In genomic region chr2:11127791-11128190, GRCh38 we compare ENCODE assay signal across 16 cellular contexts. TPM values are rescaled to one million over a fixed set of nuclear protein-coding genes. Genes with fewer than 3 reads are reported as not detected.
A peak's percentile ranks its signal among the peaks of the same experiment; 100 is the strongest.
DNase-seq lines count a peak whose midpoint lies in the region; ATAC-seq and TF ChIP-seq lines count a peak whose summit lies in the region.
"Had no signal": no experiment of that assay in that cellular context is flagged by ENCODE, and none has a peak within 500 bp of the region (broad histone marks: within the 10 kb centered on the region; RNA-seq: fewer than 3 reads in every experiment).

No MANE protein-coding gene starts in this region.

- ATAC-seq in activated naive CD4-positive, alpha-beta T cell treated with anti-CD3 and anti-CD28 coated beads, Interleukin-2, amount 50 U/mL, for 72 hours, result no peak
- ATAC-seq in stimulated activated naive CD8-positive, alpha-beta T cell treated with anti-CD3 and anti-CD28 coated beads, Interleukin-15, Interleukin-2, amounts not matched to agents 100 U/mL and 50 U/mL, for 24 hours, result no peak
- ATAC-seq in HG02759 (IDR thresholded peaks at IDR 0.05; ENCODE audit: unreplicated experiment), result no peak
- ATAC-seq: GM23338 had no signal

- peak overlapping the region; percentile 12 for H3K27ac Mint-ChIP-seq in activated naive CD4-positive, alpha-beta T cell treated with anti-CD3 and anti-CD28 coated beads, Interleukin-2, amount 50 U/mL, for 24 hours
- H3K27ac Mint-ChIP-seq in activated naive CD4-positive, alpha-beta T cell treated with anti-CD3 and anti-CD28 coated beads, Interleukin-2, amount 50 U/mL, for 72 hours, result no peak overlapping the region
- H3K27ac Mint-ChIP-seq in immature natural killer cell, result peak overlapping the region in 5 of 6 donors; percentile 3 to 71 (median 18)
- H3K27ac Mint-ChIP-seq: GM23338 had no signal

- no peak overlapping the region for H3K4me3 Mint-ChIP-seq in activated naive CD4-positive, alpha-beta T cell treated with anti-CD3 and anti-CD28 coated beads, Interleukin-2, amount 50 U/mL, for 24 hours
- no peak overlapping the region for H3K4me3 Mint-ChIP-seq in immature natural killer cell
- H3K4me3 Mint-ChIP-seq: GM23338 had no signal

- H3K36me3 Mint-ChIP-seq in activated naive CD4-positive, alpha-beta T cell treated with anti-CD3 and anti-CD28 coated beads, Interleukin-2, amount 50 U/mL, for 24 hours, result no peaks in the 10 kb centered on the region
- no peaks in the 10 kb centered on the region for H3K36me3 Mint-ChIP-seq in activated naive CD4-positive, alpha-beta T cell treated with anti-CD3 and anti-CD28 coated beads, Interleukin-2, amount 50 U/mL, for 72 hours
- no peaks in the 10 kb centered on the region for H3K36me3 Mint-ChIP-seq in immature natural killer cell

- no peak for DNase-seq in activated naive CD4-positive, alpha-beta T cell treated with anti-CD3 and anti-CD28 coated beads, Interleukin-2, amount 50 U/mL, for 72 hours (ENCODE audit: low spot score in 2 of 2)
- DNase-seq in NCI-H345 treated with DMSO at 0.1 percent for 48 hours (lab: John Stamatoyannopoulos, UW; ENCODE audit: unreplicated experiment) (peak; percentile 12), immature natural killer cell (no peak), NCI-H69 (lab: John Stamatoyannopoulos, UW) (no peak), HEK293T (ENCODE audit: extremely low spot score) (no peak)
- DNase-seq in stimulated activated naive CD8-positive, alpha-beta T cell treated with anti-CD3 and anti-CD28 coated beads, Interleukin-15, Interleukin-2, amounts not matched to agents 100 U/mL and 50 U/mL, for 24 hours, result no peak
- DNase-seq: AML-193, MG63, NCI-H1105 treated with DMSO at 0.1 percent for 48 hours, NCI-H1930, NCI-H748 treated with DMSO at 0.1 percent for 48 hours, Peyer's patch, SIG-M5 had no signal

- H3K9me3 Mint-ChIP-seq in activated naive CD4-positive, alpha-beta T cell treated with anti-CD3 and anti-CD28 coated beads, Interleukin-2, amount 50 U/mL, for 24 hours, result no peaks in the 10 kb centered on the region
- no peaks in the 10 kb centered on the region for H3K9me3 Mint-ChIP-seq in activated naive CD4-positive, alpha-beta T cell treated with anti-CD3 and anti-CD28 coated beads, Interleukin-2, amount 50 U/mL, for 72 hours
- H3K9me3 Mint-ChIP-seq in immature natural killer cell, result no peaks in the 10 kb centered on the region
- H3K9me3 Mint-ChIP-seq: GM23338 had no signal

- POLR2A ChIA-PET in HEK293T (lab: Yijun Ruan, JAX), result no interaction called here

- no peaks in the 10 kb centered on the region for H3K27me3 Mint-ChIP-seq in activated naive CD4-positive, alpha-beta T cell treated with anti-CD3 and anti-CD28 coated beads, Interleukin-2, amount 50 U/mL, for 24 hours
- peaks cover 6 to 8% (median 8%) of the 10 kb centered on the region in 3 donors for H3K27me3 Mint-ChIP-seq in immature natural killer cell (ENCODE audit: low read depth in 3 of 3)

- peaks cover 19% of the 10 kb centered on the region for H3K4me1 Mint-ChIP-seq in activated naive CD4-positive, alpha-beta T cell treated with anti-CD3 and anti-CD28 coated beads, Interleukin-2, amount 50 U/mL, for 24 hours
- peaks cover 25 to 32% of the 10 kb centered on the region in 2 donors for H3K4me1 Mint-ChIP-seq in immature natural killer cell

- CTCF ChIA-PET in HEK293T (lab: Yijun Ruan, JAX), result interaction anchor here (1.5 kb wide), 1 partner anchor 295 kb away, joined by 4 read pairs; no protein-coding TSS in a partner anchor

TF ChIP-seq in HEK293T, 16 proteins besides CTCF, POLR2A, EP300 and RAD21:
- TF ChIP-seq FOXA1 (IDR thresholded peaks at IDR 0.05) (no peak), BHLHE40 (IDR thresholded peaks at IDR 0.05; ENCODE audit: borderline replicate concordance) (no peak), HDGF (IDR thresholded peaks at IDR 0.05; ENCODE audit: borderline replicate concordance) (no peak), NFRKB (IDR thresholded peaks at IDR 0.05) (no peak), ARNT (IDR thresholded peaks at IDR 0.05) (no peak), ZNF384 (IDR thresholded peaks at IDR 0.05) (no peak), LEF1 (IDR thresholded peaks at IDR 0.05; ENCODE audit: borderline replicate concordance) (no peak)

RNA-seq across cellular contexts. Expression of gene SLC66A3, which starts 27.5 kb away (rescaled TPM):
- 10 to 100 TPM in 1 of 2 donors, 1 to 10 TPM in 1; 6.9 to 12.3 TPM for total RNA-seq in activated naive CD4-positive, alpha-beta T cell treated with anti-CD3 and anti-CD28 coated beads, Interleukin-2, amount 50 U/mL, for 72 hours
- polyA plus RNA-seq in immature natural killer cell, result 100 to 1,000 TPM in 1 of 3 donors, 10 to 100 TPM in 2; 78.8 to 191 (median 88.2) TPM

Comparison
In these comparisons a context has a peak if more than half of its experiments do, and no peak if none do; other contexts are left out.
1. H3K27ac Mint-ChIP-seq: peak in activated naive CD4-positive, alpha-beta T cell treated with anti-CD3 and anti-CD28 coated beads, Interleukin-2, amount 50 U/mL, for 24 hours (single experiment) and immature natural killer cell (5 of 6); none in activated naive CD4-positive, alpha-beta T cell treated with anti-CD3 and anti-CD28 coated beads, Interleukin-2, amount 50 U/mL, for 72 hours (0 of 2).